In genomic region chr2:195667974-195668373, GRCh38 we compare ENCODE assay signal across 25 cellular contexts.
"Had no signal": no experiment of that assay in that cellular context is flagged by ENCODE, and none has a peak within 500 bp of the region (broad histone marks: within the 10 kb centered on the region; RNA-seq: fewer than 3 reads in every experiment).

No MANE protein-coding gene starts in this region.

- H3K27ac ChIP-seq: epithelial cell of prostate, gastrocnemius medialis, neural progenitor cell, prostate gland, right atrium auricular region, stomach, thyroid gland, vagina had no signal

- H3K4me1 ChIP-seq: prostate gland, thyroid gland had no signal

- H3K36me3 Mint-ChIP-seq: naive B cell had no signal

- H3K4me3 Mint-ChIP-seq: dendritic cell treated with granulocyte-macrophage colony-stimulating factor and Interleukin-4, amounts not matched to agents 40 ng/mL and 50 ng/mL, for 4 days; endodermal cell; memory B cell; naive B cell; nephron; neural progenitor cell; stimulated activated effector memory CD8-positive, alpha-beta T cell treated with anti-CD3 and anti-CD28 coated beads, Interleukin-12 subunit alpha, Interleukin-12 subunit beta, amount 100 ng/mL, for 72 hours had no signal

- H2AFZ ChIP-seq: neural progenitor cell had no signal

- H3K36me3 ChIP-seq: gastrocnemius medialis, neural progenitor cell, prostate gland, right atrium auricular region, stomach, thyroid gland, vagina had no signal

- H3K9ac ChIP-seq: neural progenitor cell had no signal

- H3K9me3 ChIP-seq: gastrocnemius medialis, prostate gland, right atrium auricular region, stomach, thyroid gland, vagina had no signal

- H3K4me3 ChIP-seq: gastrocnemius medialis, lung, neural progenitor cell, prostate gland, right atrium auricular region, stomach, thyroid gland, vagina had no signal

- H3K9me3 Mint-ChIP-seq: dendritic cell treated with granulocyte-macrophage colony-stimulating factor and Interleukin-4, amounts not matched to agents 40 ng/mL and 50 ng/mL, for 4 days; endodermal cell; memory B cell; naive B cell; nephron; neural progenitor cell; stimulated activated effector memory CD8-positive, alpha-beta T cell treated with anti-CD3 and anti-CD28 coated beads, Interleukin-12 subunit alpha, Interleukin-12 subunit beta, amount 100 ng/mL, for 72 hours had no signal

- H3K27me3 ChIP-seq: gastrocnemius medialis, neural progenitor cell, right atrium auricular region, stomach, thyroid gland, vagina had no signal

- H3K27me3 Mint-ChIP-seq: dendritic cell treated with granulocyte-macrophage colony-stimulating factor and Interleukin-4, amounts not matched to agents 40 ng/mL and 50 ng/mL, for 4 days; memory B cell; naive B cell had no signal

- ATAC-seq: esophagus mucosa; gastrocnemius medialis; left lobe of liver; sciatic nerve; stimulated activated effector memory CD8-positive, alpha-beta T cell treated with anti-CD3 and anti-CD28 coated beads, Interleukin-12 subunit alpha, Interleukin-12 subunit beta, amount 100 ng/mL, for 72 hours had no signal

- H3K27ac Mint-ChIP-seq: dendritic cell treated with granulocyte-macrophage colony-stimulating factor and Interleukin-4, amounts not matched to agents 40 ng/mL and 50 ng/mL, for 4 days; endodermal cell; neural progenitor cell; stimulated activated effector memory CD8-positive, alpha-beta T cell treated with anti-CD3 and anti-CD28 coated beads, Interleukin-12 subunit alpha, Interleukin-12 subunit beta, amount 100 ng/mL, for 72 hours had no signal

- DNase-seq: effector CD8-positive, alpha-beta T cell; endodermal cell; foreskin fibroblast; gastrocnemius medialis; head of caudate nucleus; naive B cell; stimulated activated CD4-positive, alpha-beta T cell treated with anti-CD3 and anti-CD28 coated beads, Interleukin-2, amount 100 ng/mL, for 24 hours; stimulated activated CD4-positive, alpha-beta T cell treated with anti-CD3 and anti-CD28 coated beads, Interleukin-4, amount 100 ng/mL, for 24 hours; stimulated activated naive CD4-positive, alpha-beta T cell treated with Interleukin-2 at 50 U/mL for 16 hours; stomach; thyroid gland; trophoblast cell had no signal

- H3K4me2 ChIP-seq: neural progenitor cell had no signal
